ENCODE assay signal across 8 cellular contexts in genomic region chr22:50261615-50262459, GRCh38. TPM values are rescaled to one million over a fixed set of nuclear protein-coding genes. Genes with fewer than 3 reads are reported as not detected.
DNase-seq lines count a peak whose midpoint lies in the region; ATAC-seq and TF ChIP-seq lines count a peak whose summit lies in the region.

Gene MAPK12, minus strand, starts transcription at chr22:50261683. Its CDS starts 174 bp downstream, at chr22:50261509.

- no peak within 1 kb of the TSS for H3K27ac Mint-ChIP-seq in T-cell

- POLR2A ChIA-PET in T-cell (lab: Charles Lee) = no interaction called here

- H3K27ac ChIP-seq in DOHH2 (ENCODE audit: low read depth, low read length) = peak within 1 kb of the TSS; percentile 17; the same call in 1 of the 2 replicates

- H3K4me3 Mint-ChIP-seq in T-cell = peak within 1 kb of the TSS; percentile 41 to 75 (median 47)

- H3K36me3 ChIP-seq in DOHH2 (ENCODE audit: control insufficient read depth, low read length) = peaks cover 25% of the 10 kb centered on the region

- TF ChIP-seq CTCF in DOHH2 (IDR thresholded peaks at IDR 0.05; ENCODE audit: low read depth, low read length, poor library complexity, severe bottlenecking) (no peak), fibroblast of pulmonary artery (IDR thresholded peaks at IDR 0.05; ENCODE audit: low read length, missing control alignments) (no peak), omental fat pad (IDR thresholded peaks at IDR 0.05) (no peak)

- 0 out of 2 replicates have a peak, but pooled peaks cover 3% of the 10 kb centered on the region for H4K20me1 ChIP-seq in DOHH2 (ENCODE audit: control insufficient read depth, insufficient read depth, low read depth, low read length)

- H3K9me2 ChIP-seq in DOHH2 (replicated peaks; ENCODE audit: control insufficient read depth, low read length) = no peaks in the 10 kb centered on the region

- H3K4me3 ChIP-seq in DOHH2 (ENCODE audit: low read length) = peak within 1 kb of the TSS; percentile 94
- H3K4me3 ChIP-seq in fibroblast of pulmonary artery (replicated peaks; ENCODE audit: low read depth, low read length) = peak within 1 kb of the TSS; percentile 68

- CTCF ChIA-PET in T-cell (lab: Charles Lee) = interaction anchor here in 1 of 2 donors (1.5 kb wide), 1 partner anchor 9 kb away, joined by 4 read pairs; no protein-coding TSS in a partner anchor

- peak within 1 kb of the TSS; percentile 94 for H3K4me2 ChIP-seq in DOHH2 (ENCODE audit: low read length)

- H3K9me3 Mint-ChIP-seq in T-cell = no peaks in the 10 kb centered on the region

- ATAC-seq in T-cell (replicated peaks in 1 of 4) = no peak
- peak; percentile 27 for ATAC-seq in omental fat pad (ENCODE audit: low FRiP score)
- no peak for ATAC-seq in HG02970 (IDR thresholded peaks at IDR 0.05; ENCODE audit: low FRiP score, unreplicated experiment)

- H3F3A ChIP-seq in DOHH2 (ENCODE audit: control insufficient read depth, insufficient read depth) = no peaks in the 10 kb centered on the region

- H3K27me3 Mint-ChIP-seq in T-cell = peaks cover 14 to 34% of the 10 kb centered on the region in 2 donors

- H3K4me1 Mint-ChIP-seq in T-cell = peaks cover 6 to 7% (median 7%) of the 10 kb centered on the region in 3 donors

- peaks cover 31% of the 10 kb centered on the region for H3K79me2 ChIP-seq in DOHH2 (ENCODE audit: control insufficient read depth, low read length)

- DNase-seq in H4 (ENCODE audit: low spot score) (no peak), T-cell (no peak), fibroblast of pulmonary artery (ENCODE audit: low read depth) (peak; percentile 28), omental fat pad (ENCODE audit: low spot score) (no peak), GF-D8 (lab: John Stamatoyannopoulos, UW) (no peak), SIG-M5 (lab: John Stamatoyannopoulos, UW) (no peak)

- no peaks in the 10 kb centered on the region for H3K36me3 Mint-ChIP-seq in T-cell

- peaks cover 27% of the 10 kb centered on the region for H3K4me1 ChIP-seq in DOHH2 (ENCODE audit: control insufficient read depth, low read length)

- H3K27me3 ChIP-seq in DOHH2 (ENCODE audit: control insufficient read depth, low read length) = no peaks in the 10 kb centered on the region

- H3K9me3 ChIP-seq in DOHH2 (ENCODE audit: control insufficient read depth, insufficient read depth, low read length) = no peaks in the 10 kb centered on the region

RNA-seq across cellular contexts. Expression of gene MAPK12, which starts in this region (rescaled TPM):
- total RNA-seq in H4 (2014; rRNA removed; shearing (Covaris generic)) = 33.3 and 37.8 TPM in 2 replicates
- 1 to 10 TPM; 1.7 to 3.1 (median 2.9) TPM for total RNA-seq in T-cell
- total RNA-seq in omental fat pad = 10 to 100 TPM in 3 of 4 donors, 1 to 10 TPM in 1; 7.9 to 31.1 (median 17.8) TPM
